In the genomic region with DNA sequence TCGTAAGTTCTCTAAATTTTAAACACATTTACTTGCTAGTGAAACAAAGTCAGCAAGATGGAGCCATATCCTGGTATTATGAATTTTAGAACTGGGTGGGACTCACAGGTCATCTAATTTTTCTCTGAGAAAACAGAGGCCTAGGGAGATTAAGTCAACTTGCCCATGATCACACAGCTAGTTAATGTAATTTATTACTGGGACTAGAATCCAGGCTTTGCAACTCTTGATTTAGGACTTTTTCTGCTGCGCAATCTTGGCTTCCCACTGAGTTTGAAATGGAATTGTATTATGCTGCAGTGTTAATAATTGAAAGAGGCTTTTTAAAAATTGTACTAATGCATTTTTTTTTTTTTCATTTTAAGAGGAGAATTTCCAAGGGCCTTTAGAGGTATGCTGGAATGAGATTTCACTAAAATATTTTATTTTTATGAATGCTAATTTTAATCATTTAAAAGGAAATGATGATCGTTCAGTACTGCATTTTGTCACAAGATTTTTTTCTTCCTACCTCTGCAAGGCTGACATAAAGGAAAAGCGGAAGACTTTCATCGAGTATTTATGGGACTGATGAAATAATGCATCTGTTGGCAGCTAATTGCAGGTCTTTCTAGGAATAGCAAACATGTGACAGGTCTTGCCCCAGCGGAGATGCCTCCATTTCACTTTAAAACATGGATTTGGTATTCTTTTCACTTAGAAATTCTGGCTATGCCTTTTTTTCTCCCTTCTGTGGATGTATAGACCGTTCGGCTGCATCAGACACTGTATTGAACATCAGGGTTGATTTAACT, we compare ENCODE assay signal across 18 cellular contexts. TPM values are rescaled to one million over a fixed set of nuclear protein-coding genes. Genes with fewer than 3 reads are reported as not detected.
A peak's percentile ranks its signal among the peaks of the same experiment; 100 is the strongest.
DNase-seq lines count a peak whose midpoint lies in the region; ATAC-seq and TF ChIP-seq lines count a peak whose summit lies in the region.
"Had no signal": no experiment of that assay in that cellular context is flagged by ENCODE, and none has a peak within 500 bp of the region (broad histone marks: within the 10 kb centered on the region; RNA-seq: fewer than 3 reads in every experiment).

No MANE protein-coding gene starts in this region.

- no peak overlapping the region for H3K4me3 Mint-ChIP-seq in nephron
- H3K4me3 Mint-ChIP-seq in T-helper 2 cell treated with Interferon-gamma antibody and Interleukin-4, amounts not matched to agents 5 μg/mL and 100 μg/mL, for 36 hours, result no peak overlapping the region
- H3K4me3 Mint-ChIP-seq: CD14-positive monocyte; CD8-positive, alpha-beta T cell; H9; HFFc6 had no signal

- H3K4me1 ChIP-seq in aorta (ENCODE audit: control insufficient read depth in 1 of 2, insufficient read depth in 2 of 2, low read length in 2 of 2), result peaks cover 4 to 5% of the 10 kb centered on the region in 2 donors
- H3K4me1 ChIP-seq: A549 had no signal

- 93% methylated on average over 8 of the region's 8 CpGs for WGBS in aorta, 2 donors

- no peaks in the 10 kb centered on the region for H3K9me3 ChIP-seq in aorta (ENCODE audit: control insufficient read depth, low read length)
- H3K9me3 ChIP-seq: A549 had no signal

- H3K27me3 ChIP-seq in aorta (ENCODE audit: control insufficient read depth in 1 of 2, insufficient read depth in 2 of 2, low read length in 1 of 2), result no peaks in the 10 kb centered on the region

- peak overlapping the region in 2 of 3 experiments; percentile 19 to 53 for H3K27ac Mint-ChIP-seq in nephron
- no peak overlapping the region for H3K27ac Mint-ChIP-seq in T-helper 2 cell treated with Interferon-gamma antibody and Interleukin-4, amounts not matched to agents 5 μg/mL and 100 μg/mL, for 36 hours
- H3K27ac Mint-ChIP-seq: CD14-positive monocyte; CD8-positive, alpha-beta T cell; HFFc6 had no signal

- H3K36me3 ChIP-seq in aorta (ENCODE audit: control insufficient read depth in 1 of 2, insufficient read depth in 2 of 2, low read length in 1 of 2), result no peaks in the 10 kb centered on the region

- no peak overlapping the region for H3K27ac ChIP-seq in aorta (ENCODE audit: low read depth in 1 of 2, low read length in 2 of 2)
- H3K27ac ChIP-seq: A549 had no signal

- DNase-seq in HEK293T (ENCODE audit: extremely low spot score), result no peak
- DNase-seq in NCI-H2227 treated with DMSO at 0.1 percent for 48 hours (lab: John Stamatoyannopoulos, UW), result peak; percentile 41
- DNase-seq in aorta, result no peak
- no peak for DNase-seq in T-helper 2 cell treated with Interferon-gamma antibody and Interleukin-4, amounts not matched to agents 5 μg/mL and 100 μg/mL, for 36 hours (ENCODE audit: low spot score)
- no peak for DNase-seq in NCI-H2171 treated with DMSO at 0.1 percent for 48 hours (lab: John Stamatoyannopoulos, UW)
- DNase-seq in activated CD4-positive, CD25-positive, alpha-beta regulatory T cell (lab: John Stamatoyannopoulos, UW), result no peak
- DNase-seq: CD8-positive, alpha-beta T cell; COR-L47; DMS153; DMS79 treated with DMSO at 0.1 percent for 48 hours; EL; GOT3; H9; HFFc6 had no signal

- POLR2A ChIA-PET in HEK293T (lab: Yijun Ruan, JAX), result no interaction called here

- TF ChIP-seq CTCF in nephron (IDR thresholded peaks at IDR 0.05; ENCODE audit: unreplicated experiment in 3 of 3), result no peak

- no peaks in the 10 kb centered on the region for H3K36me3 Mint-ChIP-seq in nephron (ENCODE audit: low read depth)
- no peaks in the 10 kb centered on the region for H3K36me3 Mint-ChIP-seq in T-helper 2 cell treated with Interferon-gamma antibody and Interleukin-4, amounts not matched to agents 5 μg/mL and 100 μg/mL, for 36 hours (ENCODE audit: low read depth)

- no peak overlapping the region for H3K4me3 ChIP-seq in aorta (ENCODE audit: low read length in 2 of 2)
- H3K4me3 ChIP-seq: A549 had no signal

- H3K9me3 Mint-ChIP-seq in nephron, result no peaks in the 10 kb centered on the region
- no peaks in the 10 kb centered on the region for H3K9me3 Mint-ChIP-seq in T-helper 2 cell treated with Interferon-gamma antibody and Interleukin-4, amounts not matched to agents 5 μg/mL and 100 μg/mL, for 36 hours
- H3K9me3 Mint-ChIP-seq: CD8-positive, alpha-beta T cell; H9; HFFc6 had no signal

- CTCF ChIA-PET in HEK293T (lab: Yijun Ruan, JAX), result interaction anchor here (0.6 kb wide), 1 partner anchor 86 kb away, joined by 3 read pairs; no protein-coding TSS in a partner anchor

- H3K4me1 Mint-ChIP-seq in nephron, result peaks cover 28% of the 10 kb centered on the region
- H3K4me1 Mint-ChIP-seq in T-helper 2 cell treated with Interferon-gamma antibody and Interleukin-4, amounts not matched to agents 5 μg/mL and 100 μg/mL, for 36 hours (ENCODE audit: low read depth), result peaks cover 28% of the 10 kb centered on the region

- peak; percentile 72 for ATAC-seq in aorta (ENCODE audit: low FRiP score)
- ATAC-seq: A549; CD8-positive, alpha-beta T cell; HepG2 had no signal

- H3K27me3 Mint-ChIP-seq in nephron (ENCODE audit: low read depth), result no peaks in the 10 kb centered on the region
- H3K27me3 Mint-ChIP-seq in T-helper 2 cell treated with Interferon-gamma antibody and Interleukin-4, amounts not matched to agents 5 μg/mL and 100 μg/mL, for 36 hours (ENCODE audit: low read depth), result no peaks in the 10 kb centered on the region

- intact Hi-C loops in aorta (cut with DNase I), result no loop called here

TF ChIP-seq in HEK293T, 16 proteins besides CTCF, POLR2A, EP300 and RAD21:
- no peak for TF ChIP-seq HDGF (IDR thresholded peaks at IDR 0.05; ENCODE audit: borderline replicate concordance)
- no peak for TF ChIP-seq ARNT (IDR thresholded peaks at IDR 0.05)
- no peak for TF ChIP-seq SP1 (IDR thresholded peaks at IDR 0.05)
- no peak for TF ChIP-seq NFRKB (IDR thresholded peaks at IDR 0.05)
- no peak for TF ChIP-seq FOXM1 (IDR thresholded peaks at IDR 0.05; ENCODE audit: borderline replicate concordance)
- TF ChIP-seq, protein P1, sequence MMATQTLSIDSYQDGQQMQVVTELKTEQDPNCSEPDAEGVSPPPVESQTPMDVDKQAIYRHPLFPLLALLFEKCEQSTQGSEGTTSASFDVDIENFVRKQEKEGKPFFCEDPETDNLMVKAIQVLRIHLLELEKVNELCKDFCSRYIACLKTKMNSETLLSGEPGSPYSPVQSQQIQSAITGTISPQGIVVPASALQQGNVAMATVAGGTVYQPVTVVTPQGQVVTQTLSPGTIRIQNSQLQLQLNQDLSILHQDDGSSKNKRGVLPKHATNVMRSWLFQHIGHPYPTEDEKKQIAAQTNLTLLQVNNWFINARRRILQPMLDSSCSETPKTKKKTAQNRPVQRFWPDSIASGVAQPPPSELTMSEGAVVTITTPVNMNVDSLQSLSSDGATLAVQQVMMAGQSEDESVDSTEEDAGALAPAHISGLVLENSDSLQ (IDR thresholded peaks at IDR 0.05), result peak; percentile 67
- TF ChIP-seq CTBP1 (IDR thresholded peaks at IDR 0.05; ENCODE audit: borderline replicate concordance), result no peak

RNA-seq across cellular contexts. Expression of gene CRADD, which starts 9.6 kb away (rescaled TPM):
- total RNA-seq in aorta, result 10 to 100 TPM; 19.5 to 20.5 TPM
- polyA plus RNA-seq in aorta, result 10 to 100 TPM; 16.9 to 33.4 TPM
